9 cellular contexts compared by ENCODE assay signal in the genomic region with DNA sequence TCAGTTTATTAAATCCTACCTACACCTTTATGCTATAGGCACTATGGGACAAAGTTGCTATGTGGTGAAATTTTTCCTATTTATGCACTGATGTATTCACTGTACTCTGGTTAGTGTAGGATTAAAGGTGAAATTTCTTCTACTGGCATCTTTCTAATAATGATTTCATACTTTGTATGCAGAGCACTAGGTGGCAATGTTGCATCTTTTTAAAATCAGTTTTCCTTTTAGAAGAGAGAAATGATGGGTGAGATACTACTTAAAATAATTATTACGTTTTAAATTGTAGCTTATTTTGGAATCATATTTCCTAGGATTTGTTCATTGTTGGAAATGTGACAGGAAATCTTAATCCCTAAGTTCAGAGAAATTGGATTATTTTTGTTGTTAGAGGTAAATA.
DNase-seq lines count a peak whose midpoint lies in the region; ATAC-seq, FAIRE-seq and TF ChIP-seq lines count a peak whose summit lies in the region.
"Had no signal": no experiment of that assay in that cellular context is flagged by ENCODE, and none has a peak within 500 bp of the region (broad histone marks: within the 10 kb centered on the region; RNA-seq: fewer than 3 reads in every experiment).

No MANE protein-coding gene starts in this region.

- peak in 4 of 6 experiments; percentile 25 to 50 (median 32) for TF ChIP-seq CTCF in esophagus squamous epithelium (IDR thresholded peaks at IDR 0.05)

- H3K4me3 ChIP-seq in esophagus squamous epithelium (no peak overlapping the region), small intestine (ENCODE audit: low read depth in 1 of 2, low read length in 2 of 2) (no peak overlapping the region)

- no peaks in the 10 kb centered on the region for H3K4me1 Mint-ChIP-seq in immature natural killer cell

- no peak for ATAC-seq in HG02571 (IDR thresholded peaks at IDR 0.05; ENCODE audit: unreplicated experiment)

- peaks cover 0 to 6% (median 0%) of the 10 kb centered on the region in 6 donors for H3K9me3 Mint-ChIP-seq in immature natural killer cell
- H3K9me3 Mint-ChIP-seq: stimulated activated naive CD8-positive, alpha-beta T cell treated with anti-CD3 and anti-CD28 coated beads, Interleukin-15, Interleukin-2, amounts not matched to agents 100 ng/mL and 50 ng/mL, for 24 hours had no signal

- no peaks in the 10 kb centered on the region for H3K36me3 Mint-ChIP-seq in immature natural killer cell

- H3K27me3 ChIP-seq in esophagus squamous epithelium = no peaks in the 10 kb centered on the region
- H3K27me3 ChIP-seq in small intestine (ENCODE audit: control insufficient read depth in 2 of 2, insufficient read depth in 2 of 2, low read length in 2 of 2) = no peaks in the 10 kb centered on the region

- H3K27ac ChIP-seq in esophagus squamous epithelium (no peak overlapping the region), small intestine (ENCODE audit: low read depth in 1 of 2, low read length in 1 of 2) (no peak overlapping the region)

- no peak overlapping the region for H3K4me3 Mint-ChIP-seq in immature natural killer cell
- H3K4me3 Mint-ChIP-seq: stimulated activated naive CD8-positive, alpha-beta T cell treated with anti-CD3 and anti-CD28 coated beads, Interleukin-15, Interleukin-2, amounts not matched to agents 100 ng/mL and 50 ng/mL, for 24 hours had no signal

- H3K27ac Mint-ChIP-seq in immature natural killer cell = no peak overlapping the region
- H3K27ac Mint-ChIP-seq: stimulated activated naive CD8-positive, alpha-beta T cell treated with anti-CD3 and anti-CD28 coated beads, Interleukin-15, Interleukin-2, amounts not matched to agents 100 ng/mL and 50 ng/mL, for 24 hours had no signal

- DNase-seq in NCI-H1436 (lab: John Stamatoyannopoulos, UW) (peak; percentile 6), NCI-H1436 treated with DMSO at 0.1 percent for 48 hours (lab: John Stamatoyannopoulos, UW) (no peak), NCI-H748 treated with DMSO at 0.1 percent for 48 hours (lab: John Stamatoyannopoulos, UW) (peak; percentile 13), esophagus squamous epithelium (lab: John Stamatoyannopoulos, UW) (no peak), small intestine (peak; percentile 15), immature natural killer cell (no peak), COLO668 (lab: John Stamatoyannopoulos, UW; ENCODE audit: unreplicated experiment) (no peak)

- H3K9me3 ChIP-seq in esophagus squamous epithelium = no peaks in the 10 kb centered on the region
- no peaks in the 10 kb centered on the region for H3K9me3 ChIP-seq in small intestine (ENCODE audit: control insufficient read depth, low read depth)

- no peak for TF ChIP-seq POLR2A in esophagus squamous epithelium (IDR thresholded peaks at IDR 0.05)

- H3K4me1 ChIP-seq in esophagus squamous epithelium (no peaks in the 10 kb centered on the region), small intestine (ENCODE audit: control insufficient read depth in 2 of 2, insufficient read depth in 1 of 2, low read depth in 1 of 2, low read length in 1 of 2) (no peaks in the 10 kb centered on the region)

- H3K36me3 ChIP-seq in esophagus squamous epithelium (no peaks in the 10 kb centered on the region), small intestine (ENCODE audit: control insufficient read depth in 2 of 2, insufficient read depth in 2 of 2, low read length in 2 of 2) (no peaks in the 10 kb centered on the region)

- peak; percentile 71 for FAIRE-seq in small intestine (lab: Jason Lieb, UNC)

- intact Hi-C loops in esophagus squamous epithelium (cut with DNase I) = no loop called here

- peaks cover 0 to 3% (median 0%) of the 10 kb centered on the region in 3 donors for H3K27me3 Mint-ChIP-seq in immature natural killer cell (ENCODE audit: low read depth in 3 of 3)

- 0% methylated on average over 1 of the region's 1 CpG for WGBS in esophagus squamous epithelium, 2 donors
- 2 to 4% (median 3%) methylated on average over 1 of the region's 1 CpG for WGBS in small intestine, 3 donors

Comparison
In these comparisons a context has a peak if more than half of its experiments do, and no peak if none do; other contexts are left out.
1. DNase-seq: peak in NCI-H1436 (single experiment), NCI-H748 treated with DMSO at 0.1 percent for 48 hours (single experiment) and small intestine (single experiment); none in NCI-H1436 treated with DMSO at 0.1 percent for 48 hours (single experiment), esophagus squamous epithelium (single experiment), immature natural killer cell (0 of 3) and COLO668 (single experiment).